Comparison of ENCODE assay signal across 8 cellular contexts in the genomic region with DNA sequence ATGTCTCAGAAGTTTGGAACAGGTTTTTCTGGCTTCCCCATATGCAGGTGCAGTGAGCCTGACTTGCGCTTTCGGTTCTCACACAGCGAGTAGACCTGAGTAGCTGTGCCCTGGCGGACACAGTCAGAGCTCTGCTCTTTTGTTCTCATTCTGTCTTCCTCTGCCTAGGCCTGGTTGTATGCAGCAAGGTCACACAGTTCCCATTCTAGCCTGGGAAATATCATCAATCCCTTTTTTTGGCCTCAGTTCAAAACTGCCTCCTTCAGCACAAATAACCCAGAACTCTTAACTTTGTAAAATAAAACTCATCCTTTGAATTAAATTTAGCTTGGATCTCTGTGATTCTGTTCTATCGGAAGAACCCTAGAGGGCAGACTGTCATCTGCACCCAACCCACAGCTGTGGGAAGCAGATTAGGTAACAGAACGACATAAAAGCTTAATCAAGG. TPM values are rescaled to one million over a fixed set of nuclear protein-coding genes. Genes with fewer than 3 reads are reported as not detected.
A peak's percentile ranks its signal among the peaks of the same experiment; 100 is the strongest.
DNase-seq lines count a peak whose midpoint lies in the region; ATAC-seq and TF ChIP-seq lines count a peak whose summit lies in the region.

No MANE protein-coding gene starts in this region.

- no peaks in the 10 kb centered on the region for H3K9me3 Mint-ChIP-seq in activated CD8-positive, alpha-beta memory T cell treated with anti-CD3 and anti-CD28 coated beads, Interleukin-2, amount 10 ng/mL, durations not matched to agents 7 days and 5 days (ENCODE audit: low read depth)
- no peaks in the 10 kb centered on the region for H3K9me3 Mint-ChIP-seq in HFFc6
- no peaks in the 10 kb centered on the region for H3K9me3 Mint-ChIP-seq in central memory CD8-positive, alpha-beta T cell
- peaks cover 5% of the 10 kb centered on the region for H3K9me3 Mint-ChIP-seq in memory B cell

- H3K36me3 Mint-ChIP-seq in activated CD8-positive, alpha-beta memory T cell treated with anti-CD3 and anti-CD28 coated beads, Interleukin-2, amount 10 ng/mL, durations not matched to agents 7 days and 5 days, result no peaks in the 10 kb centered on the region
- H3K36me3 Mint-ChIP-seq in HFFc6 (ENCODE audit: low read depth) (no peaks in the 10 kb centered on the region), memory B cell (no peaks in the 10 kb centered on the region)
- no peaks in the 10 kb centered on the region for H3K36me3 Mint-ChIP-seq in central memory CD8-positive, alpha-beta T cell (ENCODE audit: insufficient read depth)

- no peak for DNase-seq in activated CD8-positive, alpha-beta memory T cell treated with anti-CD3 and anti-CD28 coated beads, Interleukin-2, amount 10 ng/mL, durations not matched to agents 7 days and 5 days
- no peak for DNase-seq in activated CD8-positive, alpha-beta memory T cell treated with anti-CD3 and anti-CD28 coated beads for 24 hours
- DNase-seq in HFFc6 (no peak), NCI-H1930 (lab: John Stamatoyannopoulos, UW) (peak; percentile 2 to 38), memory B cell (ENCODE audit: low spot score in 2 of 2) (no peak), T-helper 9 cell (no peak)
- DNase-seq in central memory CD8-positive, alpha-beta T cell (ENCODE audit: low spot score in 2 of 2), result no peak
- DNase-seq in activated effector memory CD4-positive, alpha-beta T cell treated with anti-CD3 and anti-CD28 coated beads, Interleukin-2, amount 50 U/mL, for 16 hours, result no peak

- H3K27ac Mint-ChIP-seq in activated CD8-positive, alpha-beta memory T cell treated with anti-CD3 and anti-CD28 coated beads, Interleukin-2, amount 10 ng/mL, durations not matched to agents 7 days and 5 days, result no peak overlapping the region
- no peak overlapping the region for H3K27ac Mint-ChIP-seq in HFFc6
- H3K27ac Mint-ChIP-seq in central memory CD8-positive, alpha-beta T cell (ENCODE audit: low read depth), result no peak overlapping the region
- H3K27ac Mint-ChIP-seq in memory B cell, result no peak overlapping the region

- peaks cover 4% of the 10 kb centered on the region for H3K27me3 Mint-ChIP-seq in activated CD8-positive, alpha-beta memory T cell treated with anti-CD3 and anti-CD28 coated beads, Interleukin-2, amount 10 ng/mL, durations not matched to agents 7 days and 5 days
- H3K27me3 Mint-ChIP-seq in HFFc6 (ENCODE audit: insufficient read depth) (no peaks in the 10 kb centered on the region), memory B cell (no peaks in the 10 kb centered on the region)
- peaks cover 15% of the 10 kb centered on the region for H3K27me3 Mint-ChIP-seq in central memory CD8-positive, alpha-beta T cell

- TF ChIP-seq CTCF in HFFc6 (IDR thresholded peaks at IDR 0.05), result peak; percentile 25

- H3K4me3 Mint-ChIP-seq in activated CD8-positive, alpha-beta memory T cell treated with anti-CD3 and anti-CD28 coated beads, Interleukin-2, amount 10 ng/mL, durations not matched to agents 7 days and 5 days, result peak overlapping the region; percentile 29
- no peak overlapping the region for H3K4me3 Mint-ChIP-seq in HFFc6
- H3K4me3 Mint-ChIP-seq in central memory CD8-positive, alpha-beta T cell, result no peak overlapping the region
- no peak overlapping the region for H3K4me3 Mint-ChIP-seq in memory B cell

- H3K4me1 Mint-ChIP-seq in activated CD8-positive, alpha-beta memory T cell treated with anti-CD3 and anti-CD28 coated beads, Interleukin-2, amount 10 ng/mL, durations not matched to agents 7 days and 5 days, result peaks cover 5% of the 10 kb centered on the region
- H3K4me1 Mint-ChIP-seq in HFFc6 (ENCODE audit: low read depth), result no peaks in the 10 kb centered on the region; the same call in 1 of the 2 replicates
- peaks cover 5% of the 10 kb centered on the region for H3K4me1 Mint-ChIP-seq in central memory CD8-positive, alpha-beta T cell
- no peaks in the 10 kb centered on the region for H3K4me1 Mint-ChIP-seq in memory B cell

- ATAC-seq in activated CD8-positive, alpha-beta memory T cell treated with anti-CD3 and anti-CD28 coated beads, Interleukin-2, amount 10 ng/mL, durations not matched to agents 7 days and 5 days, result peak; percentile 72
- peak; percentile 46 for ATAC-seq in central memory CD8-positive, alpha-beta T cell (replicated peaks; ENCODE audit: extremely low read depth, poor library complexity, severe bottlenecking)
- peak; percentile 84 for ATAC-seq in memory B cell (ENCODE audit: low read depth)

- CTCF ChIA-PET in activated CD8-positive, alpha-beta memory T cell treated with anti-CD3 and anti-CD28 coated beads, Interleukin-2, amount 10 ng/mL, durations not matched to agents 7 days and 5 days (lab: Charles Lee), result interaction anchor here (0.9 to 1.9 kb wide), 2 partner anchors 26 to 34 kb away, joined by 4 read pairs; no protein-coding TSS in a partner anchor

RNA-seq across cellular contexts. Expression of gene OXGR1, which starts 10.2 kb away (rescaled TPM):
- not detected for total RNA-seq in activated CD8-positive, alpha-beta memory T cell treated with anti-CD3 and anti-CD28 coated beads, Interleukin-2, amount 10 ng/mL, durations not matched to agents 7 days and 5 days
- total RNA-seq in HFFc6 (2021; fragmentation: NEBNext Ultra II Directional; extraction: Animal tissue kit (Norgen Biotek cat#: 25700)), result not detected

Comparison
In these comparisons a context has a peak if more than half of its experiments do, and no peak if none do; other contexts are left out.
1. DNase-seq: peak in NCI-H1930 (2 of 2); none in activated CD8-positive, alpha-beta memory T cell treated with anti-CD3 and anti-CD28 coated beads, Interleukin-2, amount 10 ng/mL, durations not matched to agents 7 days and 5 days (single experiment), activated CD8-positive, alpha-beta memory T cell treated with anti-CD3 and anti-CD28 coated beads for 24 hours (single experiment), HFFc6 (single experiment), central memory CD8-positive, alpha-beta T cell (0 of 2), memory B cell (0 of 2), activated effector memory CD4-positive, alpha-beta T cell treated with anti-CD3 and anti-CD28 coated beads, Interleukin-2, amount 50 U/mL, for 16 hours (single experiment) and T-helper 9 cell (single experiment).
2. Peak in every context shown above with its lines, with median percentiles within 50 percentile points of each other: ATAC-seq.